16 cellular contexts compared by ENCODE assay signal in the genomic region with DNA sequence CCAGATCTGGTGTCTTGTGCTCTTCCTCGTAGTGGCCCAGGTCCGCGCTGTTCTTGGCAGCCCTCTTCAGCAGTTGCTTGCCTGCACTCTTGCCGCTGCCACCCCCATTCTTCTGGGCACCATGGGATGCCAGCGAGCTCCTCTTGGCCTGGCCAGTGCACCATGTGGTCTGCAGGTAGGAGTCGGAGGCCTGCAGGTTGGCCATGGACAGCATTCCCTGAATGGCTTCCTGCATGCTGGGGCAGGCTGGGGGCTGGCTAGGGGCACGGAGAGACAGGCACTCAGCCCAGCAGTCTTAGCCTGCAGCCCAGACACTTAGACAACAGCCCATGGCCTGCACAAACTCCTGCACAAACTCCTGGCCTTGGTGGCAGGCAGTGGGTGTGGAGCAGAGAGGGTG.
DNase-seq lines count a peak whose midpoint lies in the region; ATAC-seq and TF ChIP-seq lines count a peak whose summit lies in the region.
"Had no signal": no experiment of that assay in that cellular context is flagged by ENCODE, and none has a peak within 500 bp of the region (broad histone marks: within the 10 kb centered on the region; RNA-seq: fewer than 3 reads in every experiment).

No MANE protein-coding gene starts in this region.

- no peaks in the 10 kb centered on the region for H3K4me1 Mint-ChIP-seq in endodermal cell
- H3K4me1 Mint-ChIP-seq: B cell, GM23338 had no signal

- H3K27me3 ChIP-seq in endodermal cell (ENCODE audit: control insufficient read depth, insufficient read depth, low read length, poor library complexity, severe bottlenecking) (no peaks in the 10 kb centered on the region), neuronal stem cell (ENCODE audit: control insufficient read depth in 3 of 3, insufficient read depth in 3 of 3, low read depth in 1 of 3, low read length in 3 of 3) (peaks cover 0 to 2% (median 0%) of the 10 kb centered on the region in 3 experiments), upper lobe of right lung (no peaks in the 10 kb centered on the region)
- H3K27me3 ChIP-seq: BLaER1 treated with 17β-estradiol and CSF1 and Interleukin-3, amounts not matched to agents 10 nM and 100 nM had no signal

- no peak overlapping the region for H2BK15ac ChIP-seq in neuronal stem cell (ENCODE audit: low read length)

- H2AFZ ChIP-seq in neuronal stem cell (ENCODE audit: low read length) = no peak overlapping the region
- H2AFZ ChIP-seq: GM23338 had no signal

- H3K27me3 Mint-ChIP-seq in endodermal cell (ENCODE audit: insufficient read depth) = no peaks in the 10 kb centered on the region
- H3K27me3 Mint-ChIP-seq: B cell had no signal

- H3K4me1 ChIP-seq in endodermal cell (ENCODE audit: control insufficient read depth, insufficient read depth, low read length) (no peaks in the 10 kb centered on the region), neuronal stem cell (ENCODE audit: control insufficient read depth in 2 of 2, insufficient read depth in 1 of 2, low read depth in 1 of 2, low read length in 2 of 2) (no peaks in the 10 kb centered on the region), upper lobe of right lung (no peaks in the 10 kb centered on the region)
- H3K4me1 ChIP-seq: BLaER1 treated with 17β-estradiol and CSF1 and Interleukin-3, amounts not matched to agents 10 nM and 100 nM had no signal

- H3K4ac ChIP-seq in neuronal stem cell (ENCODE audit: low read length) = no peak overlapping the region

- peaks cover 83% of the 10 kb centered on the region for H3K9me3 Mint-ChIP-seq in endodermal cell
- H3K9me3 Mint-ChIP-seq: CD8-positive, alpha-beta T cell had no signal

- H3K27ac Mint-ChIP-seq in endodermal cell = no peak overlapping the region
- H3K27ac Mint-ChIP-seq: B cell; CD8-positive, alpha-beta T cell; GM23338 had no signal

- no peak overlapping the region for H3K4me3 Mint-ChIP-seq in endodermal cell
- H3K4me3 Mint-ChIP-seq: B cell; CD8-positive, alpha-beta T cell; GM23338 had no signal

- H3K4me2 ChIP-seq in neuronal stem cell (ENCODE audit: insufficient read depth, low read length, poor library complexity, severe bottlenecking) = no peak overlapping the region
- H3K4me2 ChIP-seq: BLaER1 treated with 17β-estradiol and CSF1 and Interleukin-3, amounts not matched to agents 10 nM and 100 nM; GM23338 had no signal

- no peak overlapping the region for H3K14ac ChIP-seq in neuronal stem cell (ENCODE audit: low read length)

- 30 to 59% methylated on average over 5 to 7 of the region's 7 CpGs for WGBS in endodermal cell (ENCODE audit: insufficient coverage in 1 of 2, insufficient read length in 1 of 2), 2 experiments
- WGBS in neuronal stem cell (ENCODE audit: extremely low coverage in 2 of 2, insufficient read length in 2 of 2, insufficient replicate concordance in 1 of 2), 2 donors = no CpG with 5 or more reads among the region's 7 CpGs

- peaks cover 2% of the 10 kb centered on the region for H3K36me3 Mint-ChIP-seq in endodermal cell (ENCODE audit: low read depth)
- H3K36me3 Mint-ChIP-seq: CD8-positive, alpha-beta T cell had no signal

- H3K79me1 ChIP-seq in neuronal stem cell (ENCODE audit: low read depth, low read length) = no peaks in the 10 kb centered on the region

- no peak overlapping the region for H4K8ac ChIP-seq in neuronal stem cell (ENCODE audit: low read depth, low read length)

- H2BK5ac ChIP-seq in neuronal stem cell (ENCODE audit: low read length) = no peak overlapping the region

- H3K27ac ChIP-seq in endodermal cell (ENCODE audit: low read depth, low read length) = no peak overlapping the region
- H3K27ac ChIP-seq in neuronal stem cell (replicated peaks; ENCODE audit: low read length) = no peak overlapping the region
- H3K27ac ChIP-seq in upper lobe of right lung = no peak overlapping the region
- H3K27ac ChIP-seq: BLaER1 treated with 17β-estradiol and CSF1 and Interleukin-3, amounts not matched to agents 10 nM and 100 nM had no signal

- TF ChIP-seq CTCF in GM13977 (IDR thresholded peaks at IDR 0.05; ENCODE audit: extremely low read depth, insufficient read depth, missing control alignments) (no peak), endodermal cell (conservative IDR thresholded peaks at IDR 0.05) (no peak), upper lobe of right lung (IDR thresholded peaks at IDR 0.05) (no peak)

- no peak overlapping the region for H3K18ac ChIP-seq in neuronal stem cell (ENCODE audit: low read length)

- H3K4me3 ChIP-seq in endodermal cell (ENCODE audit: low read length) (no peak overlapping the region), neuronal stem cell (ENCODE audit: low read length in 2 of 2) (peak overlapping the region in 1 of 2 donors; percentile 55), upper lobe of right lung (no peak overlapping the region)
- H3K4me3 ChIP-seq: BLaER1 treated with 17β-estradiol and CSF1 and Interleukin-3, amounts not matched to agents 10 nM and 100 nM; GM12878; GM23338 had no signal

- DNase-seq in GM13977 (ENCODE audit: low spot score) (peak; percentile 17), endodermal cell (peak; percentile 14), neuronal stem cell (ENCODE audit: low spot score) (no peak), upper lobe of right lung (peak; percentile 57), NAMALWA (ENCODE audit: low spot score) (no peak)
- DNase-seq: CD8-positive, alpha-beta T cell; DMS 273 treated with DMSO at 0.1 percent for 48 hours; DMS53; DND-41; EL; HCEC 1CT had no signal

- peak overlapping the region; percentile 47 for H2BK120ac ChIP-seq in neuronal stem cell (ENCODE audit: low read depth, low read length)

- H3K9me3 ChIP-seq in endodermal cell (ENCODE audit: control insufficient read depth, low read length) = peaks cover 37% of the 10 kb centered on the region
- peaks cover 0 to 61% of the 10 kb centered on the region in 2 donors for H3K9me3 ChIP-seq in neuronal stem cell (replicated peaks in 1 of 2; ENCODE audit: control insufficient read depth in 2 of 2, insufficient read depth in 1 of 2, low read depth in 1 of 2, low read length in 2 of 2)
- no peaks in the 10 kb centered on the region for H3K9me3 ChIP-seq in upper lobe of right lung
- H3K9me3 ChIP-seq: BLaER1 treated with 17β-estradiol and CSF1 and Interleukin-3, amounts not matched to agents 10 nM and 100 nM had no signal

- no peak overlapping the region for H3K23ac ChIP-seq in neuronal stem cell (ENCODE audit: low read depth, low read length, poor library complexity)

- H2AK5ac ChIP-seq in neuronal stem cell (ENCODE audit: low read depth, low read length) = no peak overlapping the region

- ATAC-seq in upper lobe of right lung (no peak), GM19351 (IDR thresholded peaks at IDR 0.05; ENCODE audit: unreplicated experiment) (no peak)
- ATAC-seq: CD8-positive, alpha-beta T cell; GM12878; GM23338 had no signal

- H3K36me3 ChIP-seq in endodermal cell (ENCODE audit: control insufficient read depth, insufficient read depth, low read length) (no peaks in the 10 kb centered on the region), neuronal stem cell (replicated peaks in 1 of 2; ENCODE audit: control insufficient read depth in 2 of 2, insufficient read depth in 2 of 2, low read length in 2 of 2) (no peaks in the 10 kb centered on the region), upper lobe of right lung (no peaks in the 10 kb centered on the region)
- H3K36me3 ChIP-seq: BLaER1 treated with 17β-estradiol and CSF1 and Interleukin-3, amounts not matched to agents 10 nM and 100 nM had no signal

- in situ Hi-C loops in GM13977 (cut with MboI; ENCODE audit: low pct_unique_long_range_greater_than_20kb, low sequenced_read_pairs, unreplicated experiment) = no loop called here

- H3K9ac ChIP-seq in endodermal cell (ENCODE audit: extremely low read depth, low read length, poor library complexity, severe bottlenecking) = no peak overlapping the region
- no peak overlapping the region for H3K9ac ChIP-seq in neuronal stem cell (ENCODE audit: low read depth, low read length, poor library complexity)
- H3K9ac ChIP-seq: BLaER1 treated with 17β-estradiol and CSF1 and Interleukin-3, amounts not matched to agents 10 nM and 100 nM had no signal

- H4K91ac ChIP-seq in neuronal stem cell (ENCODE audit: low read depth, low read length, poor library complexity) = no peak overlapping the region

- intact Hi-C loops in upper lobe of right lung (cut with DNase I) = no loop called here

- H2BK12ac ChIP-seq in neuronal stem cell (ENCODE audit: low read length) = no peak overlapping the region

Comparison
In these comparisons a context has a peak if more than half of its experiments do, and no peak if none do; other contexts are left out.
1. DNase-seq: peak in GM13977 (single experiment), endodermal cell (single experiment) and upper lobe of right lung (single experiment); none in neuronal stem cell (single experiment) and NAMALWA (single experiment).